11 cellular contexts compared by ENCODE assay signal in the genomic region with DNA sequence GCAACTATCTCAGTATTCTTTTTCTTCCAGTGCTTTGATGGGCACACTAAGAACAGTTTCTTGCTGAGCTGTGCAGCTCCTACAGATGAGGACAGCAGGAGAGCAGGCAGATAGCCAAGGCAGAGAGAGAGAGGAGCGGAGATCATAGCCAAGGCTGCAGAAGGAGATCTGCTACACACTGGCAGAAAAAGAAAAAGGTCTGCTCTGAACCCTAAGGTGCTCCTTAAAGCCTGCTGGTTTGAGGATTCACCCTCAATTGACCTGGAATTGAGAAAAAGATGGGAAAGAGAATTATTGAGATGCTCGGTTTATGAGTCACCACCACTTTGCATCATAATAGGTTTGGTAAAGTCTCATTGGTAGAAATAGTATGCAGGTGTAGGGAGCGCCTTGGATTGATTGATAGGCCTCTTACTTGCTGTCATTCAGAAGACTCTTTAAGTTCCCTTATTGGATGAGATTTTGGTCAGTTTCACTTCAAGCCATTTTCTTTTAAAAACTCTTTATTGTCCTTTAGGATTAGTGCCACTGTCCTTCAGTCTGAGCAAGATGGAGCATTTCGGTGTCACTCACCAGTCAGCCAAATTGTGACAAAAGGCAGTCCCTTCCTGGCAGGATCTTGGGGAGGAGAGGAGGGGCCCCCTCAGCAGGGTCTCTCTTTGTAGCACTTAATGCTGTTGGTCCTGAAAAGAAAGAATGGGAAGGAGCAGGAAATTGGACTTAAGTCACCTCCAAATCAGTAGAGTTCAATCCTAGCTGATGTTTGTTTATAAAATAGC.
DNase-seq lines count a peak whose midpoint lies in the region; ATAC-seq, FAIRE-seq and TF ChIP-seq lines count a peak whose summit lies in the region.
"Had no signal": no experiment of that assay in that cellular context is flagged by ENCODE, and none has a peak within 500 bp of the region (broad histone marks: within the 10 kb centered on the region; RNA-seq: fewer than 3 reads in every experiment).

No MANE protein-coding gene starts in this region.

- H3K9me3 Mint-ChIP-seq in astrocyte (ENCODE audit: unreplicated experiment) = no peaks in the 10 kb centered on the region
- no peaks in the 10 kb centered on the region for H3K9me3 Mint-ChIP-seq in T-helper 2 cell treated with Interferon-gamma antibody and Interleukin-4, amounts not matched to agents 5 μg/mL and 100 μg/mL, for 36 hours

- H4K20me1 ChIP-seq in astrocyte (ENCODE audit: insufficient read depth, low read length) = no peaks in the 10 kb centered on the region
- no peaks in the 10 kb centered on the region for H4K20me1 ChIP-seq in hepatocyte (ENCODE audit: insufficient read depth, poor library complexity, severe bottlenecking)

- in situ Hi-C loops in gastrocnemius medialis (cut with MboI; ENCODE audit: low sequenced_read_pairs in 4 of 4) = no loop called here

- intact Hi-C loops in gastrocnemius medialis (cut with DNase I; ENCODE audit: low total_unique reads) (no loop called here), kidney (cut with DNase I) (no loop called here)

- no peaks in the 10 kb centered on the region for H3K27me3 Mint-ChIP-seq in astrocyte (ENCODE audit: low read depth, unreplicated experiment)
- no peaks in the 10 kb centered on the region for H3K27me3 Mint-ChIP-seq in T-helper 2 cell treated with Interferon-gamma antibody and Interleukin-4, amounts not matched to agents 5 μg/mL and 100 μg/mL, for 36 hours (ENCODE audit: low read depth)

- WGBS in hepatocyte (ENCODE audit: low lambda C conversion rate, missing lambda C conversion rate) = 75% methylated on average over 4 of the region's 4 CpGs

- H3K9ac ChIP-seq in astrocyte (ENCODE audit: low read length) (no peak overlapping the region), kidney (ENCODE audit: low read length in 2 of 2) (no peak overlapping the region)

- H3K4me3 Mint-ChIP-seq in astrocyte (ENCODE audit: unreplicated experiment) = no peak overlapping the region
- no peak overlapping the region for H3K4me3 Mint-ChIP-seq in T-helper 2 cell treated with Interferon-gamma antibody and Interleukin-4, amounts not matched to agents 5 μg/mL and 100 μg/mL, for 36 hours

- H2AFZ ChIP-seq in astrocyte (ENCODE audit: low read depth, low read length) = no peak overlapping the region
- H2AFZ ChIP-seq in hepatocyte = no peak overlapping the region

- no peaks in the 10 kb centered on the region for H3K36me3 ChIP-seq in astrocyte (ENCODE audit: insufficient read depth, low read length)
- H3K36me3 ChIP-seq in hepatocyte (replicated peaks; ENCODE audit: insufficient read depth, low read depth) = no peaks in the 10 kb centered on the region
- H3K36me3 ChIP-seq in gastrocnemius medialis = no peaks in the 10 kb centered on the region
- no peaks in the 10 kb centered on the region for H3K36me3 ChIP-seq in kidney (ENCODE audit: control insufficient read depth in 1 of 2, insufficient read depth in 2 of 2, low read length in 2 of 2)
- H3K36me3 ChIP-seq: SJSA1 had no signal

- TF ChIP-seq CTCF in astrocyte (IDR thresholded peaks at IDR 0.05; ENCODE audit: insufficient read depth, low read depth, low read length) = no peak
- no peak for TF ChIP-seq CTCF in hepatocyte (IDR thresholded peaks at IDR 0.05; ENCODE audit: poor library complexity)
- no peak for TF ChIP-seq CTCF in gastrocnemius medialis (IDR thresholded peaks at IDR 0.05 in 4 of 5, conservative IDR thresholded peaks at IDR 0.05 in 1 of 5)
- no peak for TF ChIP-seq CTCF in kidney (IDR thresholded peaks at IDR 0.05; ENCODE audit: borderline replicate concordance, extremely low read depth, insufficient read depth)

- H3K4me2 ChIP-seq in astrocyte (ENCODE audit: low read length) (peak overlapping the region; percentile 3), hepatocyte (no peak overlapping the region)

- H3K9me3 ChIP-seq in astrocyte (ENCODE audit: insufficient read depth, low read depth, low read length) (no peaks in the 10 kb centered on the region), hepatocyte (ENCODE audit: low read depth) (no peaks in the 10 kb centered on the region), gastrocnemius medialis (no peaks in the 10 kb centered on the region), kidney (ENCODE audit: control insufficient read depth in 1 of 2, low read length in 2 of 2) (no peaks in the 10 kb centered on the region)
- H3K9me3 ChIP-seq: SJSA1 had no signal

- H3K79me2 ChIP-seq in astrocyte (ENCODE audit: insufficient read depth, low read length) = no peaks in the 10 kb centered on the region
- no peaks in the 10 kb centered on the region for H3K79me2 ChIP-seq in hepatocyte

- FAIRE-seq in astrocyte (lab: Jason Lieb, UNC) (no peak), kidney (lab: Jason Lieb, UNC) (no peak)
- FAIRE-seq: frontal cortex had no signal

- no peak for TF ChIP-seq POLR2A in gastrocnemius medialis (IDR thresholded peaks at IDR 0.05)

- H3K4me1 ChIP-seq in astrocyte (ENCODE audit: insufficient read depth, low read length) (peaks cover 6% of the 10 kb centered on the region), hepatocyte (ENCODE audit: insufficient read depth) (no peaks in the 10 kb centered on the region), gastrocnemius medialis (no peaks in the 10 kb centered on the region), kidney (ENCODE audit: control insufficient read depth in 1 of 2, insufficient read depth in 1 of 2, low read depth in 1 of 2, low read length in 2 of 2) (no peaks in the 10 kb centered on the region)
- H3K4me1 ChIP-seq: SJSA1 had no signal

- H3K27me3 ChIP-seq in astrocyte (ENCODE audit: insufficient read depth, low read length) (no peaks in the 10 kb centered on the region), hepatocyte (no peaks in the 10 kb centered on the region), gastrocnemius medialis (no peaks in the 10 kb centered on the region)
- H3K27me3 ChIP-seq: SJSA1 had no signal

- H3K27ac Mint-ChIP-seq in astrocyte (ENCODE audit: unreplicated experiment) = peak overlapping the region; percentile 30
- H3K27ac Mint-ChIP-seq in T-helper 2 cell treated with Interferon-gamma antibody and Interleukin-4, amounts not matched to agents 5 μg/mL and 100 μg/mL, for 36 hours = no peak overlapping the region

- no peaks in the 10 kb centered on the region for H3K9me2 ChIP-seq in hepatocyte (replicated peaks; ENCODE audit: insufficient read depth)

- H3K27ac ChIP-seq in astrocyte (ENCODE audit: low read depth, low read length) (no peak overlapping the region), hepatocyte (no peak overlapping the region), gastrocnemius medialis (no peak overlapping the region), kidney (ENCODE audit: low read depth in 2 of 2, low read length in 2 of 2) (no peak overlapping the region)
- H3K27ac ChIP-seq: SJSA1 had no signal

- no peak overlapping the region for H3K4me3 ChIP-seq in astrocyte (ENCODE audit: insufficient read depth, low read depth, low read length)
- H3K4me3 ChIP-seq in hepatocyte = no peak overlapping the region
- no peak overlapping the region for H3K4me3 ChIP-seq in gastrocnemius medialis
- H3K4me3 ChIP-seq in kidney (ENCODE audit: low read length in 2 of 2) = no peak overlapping the region
- H3K4me3 ChIP-seq: SJSA1 had no signal

- peaks cover 11% of the 10 kb centered on the region for H3K4me1 Mint-ChIP-seq in astrocyte (ENCODE audit: low read depth, unreplicated experiment)
- no peaks in the 10 kb centered on the region for H3K4me1 Mint-ChIP-seq in T-helper 2 cell treated with Interferon-gamma antibody and Interleukin-4, amounts not matched to agents 5 μg/mL and 100 μg/mL, for 36 hours (ENCODE audit: low read depth)

- H3K36me3 Mint-ChIP-seq in astrocyte (ENCODE audit: low read depth, unreplicated experiment) = no peaks in the 10 kb centered on the region
- H3K36me3 Mint-ChIP-seq in T-helper 2 cell treated with Interferon-gamma antibody and Interleukin-4, amounts not matched to agents 5 μg/mL and 100 μg/mL, for 36 hours (ENCODE audit: low read depth) = no peaks in the 10 kb centered on the region

- ATAC-seq in gastrocnemius medialis = peak in 1 of 2 donors; percentile 30
- ATAC-seq in GM21447 (IDR thresholded peaks at IDR 0.05; ENCODE audit: unreplicated experiment) = no peak

- peak; percentile 65 for DNase-seq in HT1080 (ENCODE audit: low read depth)
- peak; percentile 39 for DNase-seq in astrocyte (ENCODE audit: low read depth)
- DNase-seq in hepatocyte (ENCODE audit: low spot score) = peak; percentile 32
- peak; percentile 7 to 32 for DNase-seq in gastrocnemius medialis
- no peak for DNase-seq in T-helper 2 cell treated with Interferon-gamma antibody and Interleukin-4, amounts not matched to agents 5 μg/mL and 100 μg/mL, for 36 hours (ENCODE audit: low spot score)
- DNase-seq in kidney = no peak
- no peak for DNase-seq in NCI-H82 (lab: John Stamatoyannopoulos, UW)
- DNase-seq: KG1 had no signal

Comparison
In these comparisons a context has a peak if more than half of its experiments do, and no peak if none do; other contexts are left out.
1. DNase-seq: peak in HT1080 (single experiment), astrocyte (single experiment), hepatocyte (single experiment) and gastrocnemius medialis (2 of 2); none in T-helper 2 cell treated with Interferon-gamma antibody and Interleukin-4, amounts not matched to agents 5 μg/mL and 100 μg/mL, for 36 hours (single experiment), kidney (single experiment) and NCI-H82 (single experiment).